ENCODE assay signal across 1 cellular context in the genomic region with DNA sequence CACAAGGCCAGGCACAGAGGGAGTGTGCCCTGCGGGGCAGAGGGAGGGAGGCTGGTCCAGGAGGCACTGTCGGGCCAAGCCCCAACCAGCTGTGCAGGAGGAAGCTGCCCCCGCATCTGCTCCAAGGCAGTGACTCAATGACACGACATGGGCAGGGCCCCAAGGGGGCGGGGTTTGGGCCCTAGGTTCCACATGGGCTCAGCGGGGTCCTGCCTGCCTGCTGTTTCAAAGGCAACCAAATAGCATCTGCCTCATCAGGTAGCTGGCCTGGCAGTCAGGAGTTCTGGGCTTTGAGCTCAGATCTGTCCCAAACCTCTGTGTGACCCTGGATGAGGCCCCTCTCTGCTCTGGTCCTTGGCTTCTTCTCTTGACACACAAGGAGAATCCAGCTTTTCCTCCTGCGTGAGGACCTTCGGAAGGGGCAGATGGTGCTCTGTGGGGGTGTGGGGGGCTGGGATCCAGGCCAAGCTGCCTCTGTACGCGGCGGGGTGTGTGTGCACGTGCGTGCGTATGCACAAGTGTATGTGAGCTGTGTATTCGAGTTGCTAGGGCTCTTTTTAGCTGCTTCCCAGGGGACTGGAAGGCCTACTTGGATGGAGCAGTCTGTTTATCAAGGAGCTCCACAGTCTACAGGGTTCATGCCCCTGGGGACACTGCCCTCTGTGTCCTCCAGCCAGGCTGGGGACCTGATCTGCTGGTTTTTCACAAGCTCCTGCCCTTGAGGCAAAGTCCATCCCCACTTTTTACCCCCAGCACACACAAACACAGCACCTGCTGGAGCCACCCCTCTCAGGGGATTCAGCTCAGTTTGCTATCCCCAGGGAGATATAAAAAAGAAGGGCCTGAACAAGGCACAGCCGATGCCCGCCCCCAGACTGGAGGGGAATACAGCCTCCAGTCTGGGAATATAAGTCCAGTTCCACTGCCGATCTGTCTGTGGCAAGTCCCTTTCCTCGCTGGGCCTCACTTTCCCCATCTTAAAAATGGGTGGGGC.
TF ChIP-seq lines count a peak whose summit lies in the region.

No MANE protein-coding gene starts in this region.

TF ChIP-seq in HCT116, 20 proteins besides CTCF, POLR2A, EP300 and RAD21 (continued from another document):
- TF ChIP-seq, protein P1, sequence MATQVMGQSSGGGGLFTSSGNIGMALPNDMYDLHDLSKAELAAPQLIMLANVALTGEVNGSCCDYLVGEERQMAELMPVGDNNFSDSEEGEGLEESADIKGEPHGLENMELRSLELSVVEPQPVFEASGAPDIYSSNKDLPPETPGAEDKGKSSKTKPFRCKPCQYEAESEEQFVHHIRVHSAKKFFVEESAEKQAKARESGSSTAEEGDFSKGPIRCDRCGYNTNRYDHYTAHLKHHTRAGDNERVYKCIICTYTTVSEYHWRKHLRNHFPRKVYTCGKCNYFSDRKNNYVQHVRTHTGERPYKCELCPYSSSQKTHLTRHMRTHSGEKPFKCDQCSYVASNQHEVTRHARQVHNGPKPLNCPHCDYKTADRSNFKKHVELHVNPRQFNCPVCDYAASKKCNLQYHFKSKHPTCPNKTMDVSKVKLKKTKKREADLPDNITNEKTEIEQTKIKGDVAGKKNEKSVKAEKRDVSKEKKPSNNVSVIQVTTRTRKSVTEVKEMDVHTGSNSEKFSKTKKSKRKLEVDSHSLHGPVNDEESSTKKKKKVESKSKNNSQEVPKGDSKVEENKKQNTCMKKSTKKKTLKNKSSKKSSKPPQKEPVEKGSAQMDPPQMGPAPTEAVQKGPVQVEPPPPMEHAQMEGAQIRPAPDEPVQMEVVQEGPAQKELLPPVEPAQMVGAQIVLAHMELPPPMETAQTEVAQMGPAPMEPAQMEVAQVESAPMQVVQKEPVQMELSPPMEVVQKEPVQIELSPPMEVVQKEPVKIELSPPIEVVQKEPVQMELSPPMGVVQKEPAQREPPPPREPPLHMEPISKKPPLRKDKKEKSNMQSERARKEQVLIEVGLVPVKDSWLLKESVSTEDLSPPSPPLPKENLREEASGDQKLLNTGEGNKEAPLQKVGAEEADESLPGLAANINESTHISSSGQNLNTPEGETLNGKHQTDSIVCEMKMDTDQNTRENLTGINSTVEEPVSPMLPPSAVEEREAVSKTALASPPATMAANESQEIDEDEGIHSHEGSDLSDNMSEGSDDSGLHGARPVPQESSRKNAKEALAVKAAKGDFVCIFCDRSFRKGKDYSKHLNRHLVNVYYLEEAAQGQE (IDR thresholded peaks at IDR 0.05; ENCODE audit: low read depth): no peak
- TF ChIP-seq SP1 (IDR thresholded peaks at IDR 0.05; ENCODE audit: low read depth): peak; percentile 57
- TF ChIP-seq, protein P2, sequence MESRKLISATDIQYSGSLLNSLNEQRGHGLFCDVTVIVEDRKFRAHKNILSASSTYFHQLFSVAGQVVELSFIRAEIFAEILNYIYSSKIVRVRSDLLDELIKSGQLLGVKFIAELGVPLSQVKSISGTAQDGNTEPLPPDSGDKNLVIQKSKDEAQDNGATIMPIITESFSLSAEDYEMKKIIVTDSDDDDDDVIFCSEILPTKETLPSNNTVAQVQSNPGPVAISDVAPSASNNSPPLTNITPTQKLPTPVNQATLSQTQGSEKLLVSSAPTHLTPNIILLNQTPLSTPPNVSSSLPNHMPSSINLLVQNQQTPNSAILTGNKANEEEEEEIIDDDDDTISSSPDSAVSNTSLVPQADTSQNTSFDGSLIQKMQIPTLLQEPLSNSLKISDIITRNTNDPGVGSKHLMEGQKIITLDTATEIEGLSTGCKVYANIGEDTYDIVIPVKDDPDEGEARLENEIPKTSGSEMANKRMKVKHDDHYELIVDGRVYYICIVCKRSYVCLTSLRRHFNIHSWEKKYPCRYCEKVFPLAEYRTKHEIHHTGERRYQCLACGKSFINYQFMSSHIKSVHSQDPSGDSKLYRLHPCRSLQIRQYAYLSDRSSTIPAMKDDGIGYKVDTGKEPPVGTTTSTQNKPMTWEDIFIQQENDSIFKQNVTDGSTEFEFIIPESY (IDR thresholded peaks at IDR 0.05; ENCODE audit: extremely low read depth, insufficient replicate concordance, low read length): no peak
- TF ChIP-seq ELF1 (IDR thresholded peaks at IDR 0.05; ENCODE audit: borderline replicate concordance, low read depth): no peak
